ENCODE assay signal across 16 cellular contexts in the genomic region with DNA sequence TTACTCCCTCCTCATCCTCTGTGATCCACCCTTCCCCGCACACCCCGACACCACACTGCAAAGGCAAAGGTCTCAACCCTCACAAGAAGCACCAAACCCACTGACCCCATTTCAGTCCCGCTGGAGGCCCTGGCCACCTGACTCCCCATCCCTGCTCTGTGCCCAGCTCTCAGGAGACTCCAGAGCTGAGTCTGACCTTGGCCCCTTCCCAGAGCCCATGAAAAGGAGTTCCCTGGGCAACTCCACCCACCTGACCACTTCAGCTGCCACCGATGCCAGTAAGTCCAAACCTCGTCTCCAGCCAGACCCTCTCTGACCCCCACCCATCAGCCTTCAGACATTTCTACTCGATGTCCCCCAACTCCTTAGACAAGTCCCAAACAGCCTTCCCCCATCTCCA. TPM values are rescaled to one million over a fixed set of nuclear protein-coding genes. Genes with fewer than 3 reads are reported as not detected.
A peak's percentile ranks its signal among the peaks of the same experiment; 100 is the strongest.
DNase-seq lines count a peak whose midpoint lies in the region; ATAC-seq and TF ChIP-seq lines count a peak whose summit lies in the region.
"Had no signal": no experiment of that assay in that cellular context is flagged by ENCODE, and none has a peak within 500 bp of the region (broad histone marks: within the 10 kb centered on the region; RNA-seq: fewer than 3 reads in every experiment).

No MANE protein-coding gene starts in this region.

- POLR2A ChIA-PET in CD4-positive, alpha-beta T cell (lab: Charles Lee), result no interaction called here

- 91% methylated on average over 6 of the region's 6 CpGs for WGBS in hepatocyte (ENCODE audit: low lambda C conversion rate, missing lambda C conversion rate)

- DNase-seq in CD4-positive, alpha-beta T cell, result no peak
- DNase-seq in immature natural killer cell, result no peak
- DNase-seq in progenitor cell of endocrine pancreas (ENCODE audit: low spot score, unreplicated experiment), result no peak
- no peak for DNase-seq in hepatocyte (ENCODE audit: low spot score)
- DNase-seq in activated gamma-delta T cell treated with Interleukin-2 at 50 U/mL for 16 hours, result no peak
- no peak for DNase-seq in sciatic nerve (ENCODE audit: low spot score)
- DNase-seq: activated CD8-positive, alpha-beta memory T cell treated with anti-CD3 and anti-CD28 coated beads for 24 hours; activated effector memory CD4-positive, alpha-beta T cell treated with Interleukin-2 at 50 U/mL for 16 hours; Calu3; KG1; NCI-H1048; NCI-H2171 treated with DMSO at 0.1 percent for 48 hours had no signal

- peaks cover 4% of the 10 kb centered on the region for H3K36me3 Mint-ChIP-seq in CD4-positive, alpha-beta T cell (ENCODE audit: low read depth)
- H3K36me3 Mint-ChIP-seq in brain, result no peaks in the 10 kb centered on the region
- H3K36me3 Mint-ChIP-seq in immature natural killer cell, result peaks cover 0 to 9% (median 0%) of the 10 kb centered on the region in 3 donors
- no peaks in the 10 kb centered on the region for H3K36me3 Mint-ChIP-seq in progenitor cell of endocrine pancreas (ENCODE audit: insufficient read depth)

- no peak overlapping the region for H3K4me3 ChIP-seq in hepatocyte
- H3K4me3 ChIP-seq: prostate gland had no signal

- no peak overlapping the region for H2AFZ ChIP-seq in hepatocyte

- intact Hi-C loops in CD4-positive, alpha-beta T cell (cut with DNase I, micrococcal nuclease), result no loop called here
- intact Hi-C loops in sciatic nerve (cut with DNase I), result no loop called here

- H3K9me3 ChIP-seq in CD4-positive, alpha-beta T cell (ENCODE audit: control insufficient read depth, low read length), result no peaks in the 10 kb centered on the region
- no peaks in the 10 kb centered on the region for H3K9me3 ChIP-seq in hepatocyte (ENCODE audit: low read depth)
- H3K9me3 ChIP-seq: prostate gland had no signal

- H3K27ac Mint-ChIP-seq in CD4-positive, alpha-beta T cell, result peak overlapping the region; percentile 18
- H3K27ac Mint-ChIP-seq in brain (peak overlapping the region in 3 of 5 experiments; percentile 12 to 65 (median 30)), immature natural killer cell (peak overlapping the region in 5 of 6 donors; percentile 15 to 54 (median 42)), progenitor cell of endocrine pancreas (peak overlapping the region; percentile 32)
- H3K27ac Mint-ChIP-seq: dendritic cell treated with granulocyte-macrophage colony-stimulating factor and Interleukin-4, amounts not matched to agents 40 ng/mL and 50 ng/mL, for 4 days had no signal

- no peak overlapping the region for H3K27ac ChIP-seq in CD4-positive, alpha-beta T cell (ENCODE audit: low read depth, low read length)
- H3K27ac ChIP-seq in hepatocyte, result no peak overlapping the region
- H3K27ac ChIP-seq: prostate gland had no signal

- H3K9me2 ChIP-seq in hepatocyte (replicated peaks; ENCODE audit: insufficient read depth), result no peaks in the 10 kb centered on the region

- H3K27me3 ChIP-seq in CD4-positive, alpha-beta T cell (ENCODE audit: control insufficient read depth, insufficient read depth, low read length), result no peaks in the 10 kb centered on the region
- H3K27me3 ChIP-seq in hepatocyte, result no peaks in the 10 kb centered on the region

- H3K4me2 ChIP-seq in hepatocyte, result no peak overlapping the region

- peaks cover 21% of the 10 kb centered on the region for H3K4me1 Mint-ChIP-seq in CD4-positive, alpha-beta T cell (ENCODE audit: low read depth)
- peaks cover 30% of the 10 kb centered on the region for H3K4me1 Mint-ChIP-seq in brain
- H3K4me1 Mint-ChIP-seq in immature natural killer cell, result peaks cover 70 to 86% of the 10 kb centered on the region in 2 donors
- H3K4me1 Mint-ChIP-seq in progenitor cell of endocrine pancreas (ENCODE audit: low read depth), result peaks cover 19% of the 10 kb centered on the region

- peaks cover 34% of the 10 kb centered on the region for H4K20me1 ChIP-seq in hepatocyte (ENCODE audit: insufficient read depth, poor library complexity, severe bottlenecking)

- peaks cover 5% of the 10 kb centered on the region for H3K4me1 ChIP-seq in hepatocyte (ENCODE audit: insufficient read depth)

- no peaks in the 10 kb centered on the region for H3K9me3 Mint-ChIP-seq in CD4-positive, alpha-beta T cell
- H3K9me3 Mint-ChIP-seq in brain, result no peaks in the 10 kb centered on the region
- no peaks in the 10 kb centered on the region for H3K9me3 Mint-ChIP-seq in immature natural killer cell
- H3K9me3 Mint-ChIP-seq in progenitor cell of endocrine pancreas (ENCODE audit: low read depth), result no peaks in the 10 kb centered on the region
- H3K9me3 Mint-ChIP-seq: dendritic cell treated with granulocyte-macrophage colony-stimulating factor and Interleukin-4, amounts not matched to agents 40 ng/mL and 50 ng/mL, for 4 days had no signal

- ATAC-seq in CD4-positive, alpha-beta T cell (ENCODE audit: poor library complexity), result no peak
- ATAC-seq in HG03521 (IDR thresholded peaks at IDR 0.05; ENCODE audit: unreplicated experiment) (no peak), sciatic nerve (no peak)

- H3K79me2 ChIP-seq in hepatocyte, result peaks cover 74% of the 10 kb centered on the region

- no peaks in the 10 kb centered on the region for H3K36me3 ChIP-seq in hepatocyte (replicated peaks; ENCODE audit: insufficient read depth, low read depth)
- H3K36me3 ChIP-seq: prostate gland had no signal

- CTCF ChIA-PET in CD4-positive, alpha-beta T cell (lab: Charles Lee), result no interaction called here

- no peak overlapping the region for H3K4me3 Mint-ChIP-seq in CD4-positive, alpha-beta T cell
- H3K4me3 Mint-ChIP-seq in brain, result no peak overlapping the region
- no peak overlapping the region for H3K4me3 Mint-ChIP-seq in immature natural killer cell
- no peak overlapping the region for H3K4me3 Mint-ChIP-seq in progenitor cell of endocrine pancreas (ENCODE audit: low read depth)
- H3K4me3 Mint-ChIP-seq: dendritic cell treated with granulocyte-macrophage colony-stimulating factor and Interleukin-4, amounts not matched to agents 40 ng/mL and 50 ng/mL, for 4 days had no signal

- TF ChIP-seq CTCF in CD4-positive, alpha-beta T cell (IDR thresholded peaks at IDR 0.05), result no peak
- TF ChIP-seq CTCF in brain (conservative IDR thresholded peaks at IDR 0.05) (no peak), progenitor cell of endocrine pancreas (IDR thresholded peaks at IDR 0.05; ENCODE audit: unreplicated experiment) (no peak), hepatocyte (IDR thresholded peaks at IDR 0.05; ENCODE audit: poor library complexity) (no peak)

- no peaks in the 10 kb centered on the region for H3K27me3 Mint-ChIP-seq in CD4-positive, alpha-beta T cell
- H3K27me3 Mint-ChIP-seq in brain, result no peaks in the 10 kb centered on the region
- peaks cover 0 to 3% (median 2%) of the 10 kb centered on the region in 3 donors for H3K27me3 Mint-ChIP-seq in immature natural killer cell (ENCODE audit: low read depth in 3 of 3)
- no peaks in the 10 kb centered on the region for H3K27me3 Mint-ChIP-seq in progenitor cell of endocrine pancreas
- H3K27me3 Mint-ChIP-seq: dendritic cell treated with granulocyte-macrophage colony-stimulating factor and Interleukin-4, amounts not matched to agents 40 ng/mL and 50 ng/mL, for 4 days had no signal

RNA-seq across cellular contexts. Expression of gene ARRB1, which starts 45.5 kb away (rescaled TPM):
- 10 to 100 TPM; 26.7 to 27.8 TPM for total RNA-seq in CD4-positive, alpha-beta T cell
- polyA plus RNA-seq in brain (ENCODE audit: insufficient read depth, low read depth, low replicate concordance) (24.8 TPM), immature natural killer cell (10 to 100 TPM; 28.7 to 51.1 (median 41.5) TPM), hepatocyte (15.2 and 16.2 TPM in 2 replicates)
- total RNA-seq in progenitor cell of endocrine pancreas (32.5 and 36.0 TPM in 2 replicates), hepatocyte (83.2 and 91.3 TPM in 2 replicates), sciatic nerve (70.8 TPM)
